ENCODE assay signal across 7 cellular contexts in the genomic region with DNA sequence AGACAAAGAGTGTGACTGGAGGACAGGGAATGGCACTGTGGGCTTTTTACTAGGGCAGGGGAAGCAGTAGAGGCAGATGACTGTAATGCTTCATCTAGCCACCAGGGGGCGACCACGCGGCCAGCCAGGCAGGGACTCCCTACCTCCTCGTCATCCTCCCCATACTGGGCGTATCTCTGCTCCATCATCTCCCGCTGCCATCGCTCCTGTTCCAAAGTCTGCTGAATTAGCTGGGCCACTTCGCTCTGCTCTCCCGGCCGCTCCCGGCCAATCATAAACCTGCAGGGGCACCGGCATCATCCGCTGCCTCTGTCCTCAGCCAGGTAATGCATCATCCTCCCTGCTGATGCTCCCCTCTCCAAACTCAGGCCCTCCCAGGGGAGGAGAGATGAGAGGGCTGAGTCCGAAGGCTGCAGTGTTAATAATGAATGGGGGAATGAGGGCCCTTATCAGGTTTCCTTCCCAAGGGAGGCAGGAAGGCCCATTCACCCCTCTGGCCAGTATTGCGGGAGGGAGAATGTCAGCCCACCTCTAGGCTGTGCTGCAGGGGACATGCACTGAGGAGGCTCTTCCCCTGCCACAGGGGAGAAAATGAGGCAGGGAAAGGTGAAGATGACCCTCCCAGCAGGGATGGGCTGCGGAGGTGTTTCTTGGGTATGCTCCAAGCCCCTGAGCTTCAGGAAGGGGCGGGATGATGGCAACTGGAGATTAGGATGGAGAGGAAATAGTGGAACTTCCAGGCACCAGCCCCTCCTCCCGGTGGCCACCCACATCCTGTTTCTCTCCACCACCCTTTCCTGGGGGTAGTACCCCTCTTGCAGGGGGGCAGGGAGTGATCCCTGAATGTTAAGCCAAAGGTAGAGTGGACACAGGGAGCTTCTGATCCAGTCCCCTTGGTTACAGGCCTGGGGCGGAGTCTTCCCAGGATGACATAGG. TPM values are rescaled to one million over a fixed set of nuclear protein-coding genes. Genes with fewer than 3 reads are reported as not detected.
DNase-seq lines count a peak whose midpoint lies in the region; FAIRE-seq and TF ChIP-seq lines count a peak whose summit lies in the region.

No MANE protein-coding gene starts in this region.

- peaks cover 0 to 2% of the 10 kb centered on the region in 2 experiments for H3K4me1 ChIP-seq in trophoblast cell (ENCODE audit: control insufficient read depth in 1 of 2, insufficient read depth in 2 of 2, low read length in 2 of 2)

- no peak overlapping the region for H2BK12ac ChIP-seq in trophoblast cell (ENCODE audit: low read length)

- no CpG with 5 or more reads among the region's 19 CpGs for WGBS in trophoblast cell (ENCODE audit: extremely low coverage, insufficient coverage, insufficient read length)

- no peak overlapping the region for H3K4me3 ChIP-seq in trophoblast cell (ENCODE audit: low read depth, low read length)

- no peaks in the 10 kb centered on the region for H3K79me1 ChIP-seq in trophoblast cell (ENCODE audit: low read length)

- H2AK5ac ChIP-seq in trophoblast cell (ENCODE audit: low read length), result no peak overlapping the region

- H3K27ac ChIP-seq in trophoblast cell (ENCODE audit: low read depth, low read length), result no peak overlapping the region

- H3K36me3 ChIP-seq in trophoblast cell (ENCODE audit: control insufficient read depth in 1 of 2, insufficient read depth in 2 of 2, low read length in 2 of 2), result peaks cover 95 to 96% of the 10 kb centered on the region in 2 experiments

- no peak overlapping the region for H2BK120ac ChIP-seq in trophoblast cell (ENCODE audit: insufficient read depth, low read length, poor library complexity)

- H3K27me3 ChIP-seq in trophoblast cell (ENCODE audit: insufficient read depth, low read length), result no peaks in the 10 kb centered on the region

- TF ChIP-seq POLR2A in GM12891 (IDR thresholded peaks at IDR 0.05; ENCODE audit: low read depth, low read length), result no peak

- H3K9me3 ChIP-seq in trophoblast cell (ENCODE audit: insufficient read depth, low read depth, low read length), result peaks cover 3% of the 10 kb centered on the region

- H2BK5ac ChIP-seq in trophoblast cell (ENCODE audit: low read depth, low read length, poor library complexity), result no peak overlapping the region

- DNase-seq in GM12891 (ENCODE audit: insufficient read length, low spot score) (peak; percentile 89), HT-29 (ENCODE audit: low spot score) (peak; percentile 79), SK-MEL-5 (ENCODE audit: low read depth, low spot score) (peak; percentile 82), germinal center (ENCODE audit: low spot score) (peak; percentile 80), trophoblast cell (peak; percentile 42 to 73), ureter (ENCODE audit: low spot score) (peak; percentile 80)
- peak; percentile 73 for DNase-seq in activated gamma-delta T cell treated with anti-CD3 and anti-CD28 coated beads, Interleukin-2, amount 50 U/mL, for 16 hours (ENCODE audit: low read depth)

- H3K14ac ChIP-seq in trophoblast cell (ENCODE audit: low read length), result no peak overlapping the region

- H3K4me2 ChIP-seq in trophoblast cell (ENCODE audit: low read length), result no peak overlapping the region

- H4K91ac ChIP-seq in trophoblast cell (ENCODE audit: low read depth, low read length), result no peak overlapping the region

- peak; percentile 99 for FAIRE-seq in GM12891 (lab: Jason Lieb, UNC)

- H3K18ac ChIP-seq in trophoblast cell (ENCODE audit: low read length), result no peak overlapping the region

- no peak overlapping the region for H3K9ac ChIP-seq in trophoblast cell (ENCODE audit: low read length)

- no peak overlapping the region for H3K4ac ChIP-seq in trophoblast cell (ENCODE audit: low read depth, low read length)

- H3K79me2 ChIP-seq in trophoblast cell (ENCODE audit: control insufficient read depth, insufficient read depth, low read length, poor library complexity), result no peaks in the 10 kb centered on the region

- no peak overlapping the region for H2AFZ ChIP-seq in trophoblast cell (ENCODE audit: insufficient read depth, low read length, poor library complexity)

- H4K8ac ChIP-seq in trophoblast cell (ENCODE audit: low read depth, low read length), result no peak overlapping the region

- H3K23ac ChIP-seq in trophoblast cell (ENCODE audit: low read length), result no peak overlapping the region

- H4K12ac ChIP-seq in trophoblast cell (ENCODE audit: low read depth, low read length), result no peak overlapping the region

- in situ Hi-C loops in SK-MEL-5 (cut with HindIII; ENCODE audit: low pct_unique_long_range_greater_than_20kb, low sequenced_read_pairs), result no loop called here

TF ChIP-seq in GM12891, 5 proteins besides CTCF, POLR2A, EP300 and RAD21:
- no peak for TF ChIP-seq POLR2AphosphoS5 (IDR thresholded peaks at IDR 0.05; ENCODE audit: low read depth, low read length)
- no peak for TF ChIP-seq SPI1 (IDR thresholded peaks at IDR 0.05; ENCODE audit: low read depth, low read length)
- no peak for TF ChIP-seq POU2F2 (IDR thresholded peaks at IDR 0.05; ENCODE audit: low read depth, low read length)
- TF ChIP-seq PAX5 (IDR thresholded peaks at IDR 0.05; ENCODE audit: insufficient read depth, low read length, severe bottlenecking), result no peak
- TF ChIP-seq TAF1 (IDR thresholded peaks at IDR 0.05; ENCODE audit: low read depth, low read length), result no peak

RNA-seq across cellular contexts. Expression of gene SAMD14, which starts 10.3 kb away (rescaled TPM):
- 0.72 TPM for polyA plus RNA-seq in GM12891 (2012; ENCODE audit: low read depth, missing spikeins)
- total RNA-seq in HT-29 (2014; rRNA removed; shearing (Covaris generic)), result 1.9 and 3.4 TPM in 2 replicates
- 0.03 TPM in 1 of 2 replicates, not detected in the other for total RNA-seq in SK-MEL-5 (2014; rRNA removed; shearing (Covaris generic))
- polyA plus RNA-seq in SK-MEL-5 (2015; cell fraction: cytosol; rRNA removed), result 0.58 and 1.5 TPM in 2 replicates
- polyA plus RNA-seq in SK-MEL-5 (2015; cell fraction: nucleus; rRNA removed), result 0.21 TPM in 1 of 2 replicates, not detected in the other
- 6.9 and 7.4 TPM in 2 replicates for polyA plus RNA-seq in trophoblast cell (2013)
- 5.5 TPM for total RNA-seq in ureter

RNA-seq across cellular contexts. Expression of gene PPP1R9B, which starts 10.3 kb away (rescaled TPM):
- polyA plus RNA-seq in GM12891 (2012; ENCODE audit: low read depth, missing spikeins), result 52.5 TPM
- 38.7 and 54.6 TPM in 2 replicates for total RNA-seq in HT-29 (2014; rRNA removed; shearing (Covaris generic))
- 33.6 and 36.2 TPM in 2 replicates for total RNA-seq in SK-MEL-5 (2014; rRNA removed; shearing (Covaris generic))
- 49.3 and 63.2 TPM in 2 replicates for polyA plus RNA-seq in SK-MEL-5 (2015; cell fraction: cytosol; rRNA removed)
- 61.2 and 61.5 TPM in 2 replicates for polyA plus RNA-seq in SK-MEL-5 (2015; cell fraction: nucleus; rRNA removed)
- 23.2 and 23.4 TPM in 2 replicates for polyA plus RNA-seq in trophoblast cell (2013)
- total RNA-seq in ureter, result 38.4 TPM

RNA-seq across cellular contexts. Expression of gene SGCA, which starts 25.6 kb away (rescaled TPM):
- polyA plus RNA-seq in GM12891 (2012; ENCODE audit: low read depth, missing spikeins), result 1.3 TPM
- not detected in 2 replicates for total RNA-seq in HT-29 (2014; rRNA removed; shearing (Covaris generic))
- total RNA-seq in SK-MEL-5 (2014; rRNA removed; shearing (Covaris generic)), result not detected in 2 replicates
- not detected in 2 replicates for polyA plus RNA-seq in SK-MEL-5 (2015; cell fraction: cytosol; rRNA removed)
- polyA plus RNA-seq in SK-MEL-5 (2015; cell fraction: nucleus; rRNA removed), result not detected in 2 replicates
- not detected in 2 replicates for polyA plus RNA-seq in trophoblast cell (2013)
- 16.9 TPM for total RNA-seq in ureter

RNA-seq across cellular contexts. Expression of gene PDK2, which starts 45.1 kb away (rescaled TPM):
- 8.8 TPM for polyA plus RNA-seq in GM12891 (2012; ENCODE audit: low read depth, missing spikeins)
- 31.3 and 31.9 TPM in 2 replicates for total RNA-seq in HT-29 (2014; rRNA removed; shearing (Covaris generic))
- 9.5 TPM in 2 replicates for total RNA-seq in SK-MEL-5 (2014; rRNA removed; shearing (Covaris generic))
- 14.4 and 14.6 TPM in 2 replicates for polyA plus RNA-seq in SK-MEL-5 (2015; cell fraction: cytosol; rRNA removed)
- 16.1 and 34.6 TPM in 2 replicates for polyA plus RNA-seq in SK-MEL-5 (2015; cell fraction: nucleus; rRNA removed)
- polyA plus RNA-seq in trophoblast cell (2013), result 16.1 and 16.2 TPM in 2 replicates
- total RNA-seq in ureter, result 25.7 TPM

Comparison
In these comparisons a context has a peak if more than half of its experiments do, and no peak if none do; other contexts are left out.
1. RNA of gene SGCA, which starts 25.6 kb away (total RNA-seq): 16.9 TPM in ureter (single experiment); not detected in HT-29 and not detected in SK-MEL-5; every median in the first group is over 10 times any median in the second.
2. Peak in every context shown above with its lines, with median percentiles within 50 percentile points of each other: DNase-seq.